22 cellular contexts compared by ENCODE assay signal in genomic region chr10:34760606-34761005, GRCh38. TPM values are rescaled to one million over a fixed set of nuclear protein-coding genes. Genes with fewer than 3 reads are reported as not detected.
A peak's percentile ranks its signal among the peaks of the same experiment; 100 is the strongest.
DNase-seq lines count a peak whose midpoint lies in the region; ATAC-seq and TF ChIP-seq lines count a peak whose summit lies in the region.
"Had no signal": no experiment of that assay in that cellular context is flagged by ENCODE, and none has a peak within 500 bp of the region (broad histone marks: within the 10 kb centered on the region; RNA-seq: fewer than 3 reads in every experiment).

No MANE protein-coding gene starts in this region.

- H3K27me3 ChIP-seq in mesendoderm (ENCODE audit: insufficient read depth, low read length, poor library complexity) (no peaks in the 10 kb centered on the region), H9 (ENCODE audit: insufficient read depth, low read length) (no peaks in the 10 kb centered on the region)
- H3K27me3 ChIP-seq: BLaER1 treated with 17β-estradiol and CSF1 and Interleukin-3, amounts not matched to agents 10 nM and 100 nM; upper lobe of right lung had no signal

- H3K36me3 ChIP-seq in mesendoderm (ENCODE audit: control insufficient read depth, insufficient read depth, low read length) = no peaks in the 10 kb centered on the region
- H3K36me3 ChIP-seq: BLaER1 treated with 17β-estradiol and CSF1 and Interleukin-3, amounts not matched to agents 10 nM and 100 nM; upper lobe of right lung had no signal

- no peak overlapping the region for H3K18ac ChIP-seq in mesendoderm (ENCODE audit: low read length)
- no peak overlapping the region for H3K18ac ChIP-seq in H9 (ENCODE audit: insufficient read length, low read depth, low read length)

- H3K9me3 Mint-ChIP-seq in H9 = no peaks in the 10 kb centered on the region
- H3K9me3 Mint-ChIP-seq: activated CD4-positive, alpha-beta T cell treated with anti-CD3 and anti-CD28 coated beads, Interleukin-2, amount 10 ng/mL, durations not matched to agents 7 days and 5 days; dendritic cell treated with granulocyte-macrophage colony-stimulating factor and Interleukin-4, amounts not matched to agents 40 ng/mL and 50 ng/mL, for 4 days had no signal

- H3K36me3 Mint-ChIP-seq in H9 (ENCODE audit: insufficient read depth in 1 of 3, low read depth in 3 of 3) = no peaks in the 10 kb centered on the region

- H3K27me3 Mint-ChIP-seq in H9 (ENCODE audit: low read depth) = no peaks in the 10 kb centered on the region
- H3K27me3 Mint-ChIP-seq: activated CD4-positive, alpha-beta T cell treated with anti-CD3 and anti-CD28 coated beads, Interleukin-2, amount 10 ng/mL, durations not matched to agents 7 days and 5 days; dendritic cell treated with granulocyte-macrophage colony-stimulating factor and Interleukin-4, amounts not matched to agents 40 ng/mL and 50 ng/mL, for 4 days had no signal

- H2BK15ac ChIP-seq in mesendoderm (replicated peaks; ENCODE audit: low read depth) = no peak overlapping the region
- no peak overlapping the region for H2BK15ac ChIP-seq in H9 (ENCODE audit: low read depth, low read length)

- H3K23ac ChIP-seq in mesendoderm (ENCODE audit: low read length) = no peak overlapping the region
- no peak overlapping the region for H3K23ac ChIP-seq in H9 (ENCODE audit: insufficient read length, low read depth, low read length)

- no peak overlapping the region for H4K91ac ChIP-seq in H9 (ENCODE audit: insufficient read length, low read depth, low read length)

- no peak overlapping the region for H2AFZ ChIP-seq in H9 (ENCODE audit: low read length)
- H2AFZ ChIP-seq: PC-9 had no signal

- DNase-seq in DMS 273 (lab: John Stamatoyannopoulos, UW; ENCODE audit: unreplicated experiment) (peak; percentile 9), DMS 273 treated with DMSO at 0.1 percent for 48 hours (lab: John Stamatoyannopoulos, UW) (no peak), NCI-H226 (peak; percentile 20), mesendoderm (peak; percentile 63), NCI-H128 (lab: John Stamatoyannopoulos, UW; ENCODE audit: unreplicated experiment) (no peak), H9 (no peak)
- DNase-seq: activated CD4-positive, alpha-beta T cell treated with anti-CD3 and anti-CD28 coated beads, Interleukin-2, amount 10 ng/mL, durations not matched to agents 7 days and 5 days; activated naive CD4-positive, alpha-beta T cell treated with anti-CD3 and anti-CD28 coated beads, Interleukin-2, amount 50 U/mL, for 16 hours; activated T-cell treated with anti-CD3 and anti-CD28 coated beads for 4 hours; DMS153; hippocampal formation; NCI-H1417 treated with DMSO at 0.1 percent for 48 hours; NCI-H2227 treated with DMSO at 0.1 percent for 48 hours; PC-9; stimulated activated CD4-positive, alpha-beta T cell treated with anti-CD3 and anti-CD28 coated beads, Interleukin-12 subunit alpha, Interleukin-12 subunit beta, amount 100 ng/mL, for 4 hours; stimulated activated naive CD8-positive, alpha-beta T cell treated with anti-CD3 and anti-CD28 coated beads, Interleukin-15, Interleukin-2, amounts not matched to agents 100 U/mL and 50 U/mL, for 24 hours; upper lobe of right lung had no signal

- H3K23me2 ChIP-seq in H9 (ENCODE audit: insufficient read length, low read depth, low read length, poor library complexity, severe bottlenecking) = no peaks in the 10 kb centered on the region

- H4K8ac ChIP-seq in mesendoderm (ENCODE audit: low read depth, low read length) = no peak overlapping the region
- H4K8ac ChIP-seq in H9 (replicated peaks; ENCODE audit: insufficient read length, low read depth, low read length) = no peak overlapping the region

- no peak overlapping the region for H2BK5ac ChIP-seq in mesendoderm (ENCODE audit: low read length)
- H2BK5ac ChIP-seq in H9 (ENCODE audit: insufficient read length, low read length) = no peak overlapping the region

- no peak overlapping the region for H2BK12ac ChIP-seq in H9 (ENCODE audit: insufficient read length, low read depth, low read length)

- ATAC-seq in esophagus mucosa (peak; percentile 84), HG03280 (IDR thresholded peaks at IDR 0.05; ENCODE audit: unreplicated experiment) (no peak)
- ATAC-seq: stimulated activated naive CD8-positive, alpha-beta T cell treated with anti-CD3 and anti-CD28 coated beads, Interleukin-15, Interleukin-2, amounts not matched to agents 100 U/mL and 50 U/mL, for 24 hours; upper lobe of right lung had no signal

- H3K4me1 ChIP-seq in mesendoderm (ENCODE audit: control insufficient read depth, low read depth, low read length) (peaks cover 11% of the 10 kb centered on the region), H9 (ENCODE audit: insufficient read depth, low read length) (peaks cover 4% of the 10 kb centered on the region; the same call in 1 of the 2 replicates)

- H3K27ac Mint-ChIP-seq in H9 = no peak overlapping the region
- H3K27ac Mint-ChIP-seq: activated CD4-positive, alpha-beta T cell treated with anti-CD3 and anti-CD28 coated beads, Interleukin-2, amount 10 ng/mL, durations not matched to agents 7 days and 5 days; dendritic cell treated with granulocyte-macrophage colony-stimulating factor and Interleukin-4, amounts not matched to agents 40 ng/mL and 50 ng/mL, for 4 days had no signal

- H3K9ac ChIP-seq in mesendoderm (ENCODE audit: low read length) = no peak overlapping the region
- H3K9ac ChIP-seq in H9 (ENCODE audit: extremely low read depth, insufficient read length, low read length) = no peak overlapping the region
- H3K9ac ChIP-seq: BLaER1 treated with 17β-estradiol and CSF1 and Interleukin-3, amounts not matched to agents 10 nM and 100 nM had no signal

- H2BK120ac ChIP-seq in mesendoderm (ENCODE audit: low read depth, low read length) (no peak overlapping the region), H9 (ENCODE audit: low read depth, low read length, poor library complexity, severe bottlenecking) (no peak overlapping the region)

- no peak overlapping the region for H2BK20ac ChIP-seq in H9 (ENCODE audit: low read depth, low read length, poor library complexity, severe bottlenecking)

- H4K5ac ChIP-seq in mesendoderm (ENCODE audit: low read length) (no peak overlapping the region), H9 (ENCODE audit: insufficient read length, low read depth, low read length) (no peak overlapping the region)

- H3K79me2 ChIP-seq in mesendoderm (ENCODE audit: control insufficient read depth, insufficient read depth, low read length) (peaks cover 62% of the 10 kb centered on the region), H9 (ENCODE audit: insufficient read depth, low read length) (peaks cover 9% of the 10 kb centered on the region; the same call in 1 of the 2 replicates)

- H3K79me1 ChIP-seq in mesendoderm (ENCODE audit: low read length) (peaks cover 26% of the 10 kb centered on the region), H9 (ENCODE audit: insufficient read depth, low read depth, low read length, poor library complexity, severe bottlenecking) (peaks cover 13% of the 10 kb centered on the region)

- H3K4me2 ChIP-seq in mesendoderm (ENCODE audit: low read length) = no peak overlapping the region
- H3K4me2 ChIP-seq in H9 (ENCODE audit: insufficient read depth, insufficient read length, low read length) = no peak overlapping the region
- H3K4me2 ChIP-seq: BLaER1 treated with 17β-estradiol and CSF1 and Interleukin-3, amounts not matched to agents 10 nM and 100 nM; PC-9 had no signal

- TF ChIP-seq CTCF in H9 (conservative IDR thresholded peaks at IDR 0.05) = no peak

- H3T11ph ChIP-seq in H9 (ENCODE audit: low read length) = no peak overlapping the region

- no peak overlapping the region for H3K4me3 ChIP-seq in mesendoderm (ENCODE audit: low read length)
- H3K4me3 ChIP-seq: BLaER1 treated with 17β-estradiol and CSF1 and Interleukin-3, amounts not matched to agents 10 nM and 100 nM; PC-9; upper lobe of right lung had no signal

- WGBS in mesendoderm (ENCODE audit: extremely low coverage, insufficient coverage, low lambda C conversion rate) = no CpG with 5 or more reads among the region's 1 CpG
- WGBS in H9 (ENCODE audit: extremely low coverage, insufficient read length, low lambda C conversion rate) = no CpG with 5 or more reads among the region's 1 CpG

- H2AK5ac ChIP-seq in mesendoderm (ENCODE audit: low read length) = no peak overlapping the region
- no peak overlapping the region for H2AK5ac ChIP-seq in H9 (ENCODE audit: insufficient read length, low read length)

- peaks cover 22 to 23% of the 10 kb centered on the region in 2 experiments for H3K4me1 Mint-ChIP-seq in H9

- no peaks in the 10 kb centered on the region for H4K20me1 ChIP-seq in H9 (ENCODE audit: control insufficient read depth, insufficient read depth, insufficient read length)

- H3K14ac ChIP-seq in H9 (ENCODE audit: insufficient read depth, low read length) = no peak overlapping the region

- H3K56ac ChIP-seq in mesendoderm (ENCODE audit: low read length) (no peak overlapping the region), H9 (ENCODE audit: insufficient read length, low read depth, low read length) (no peak overlapping the region)

- H3K9me3 ChIP-seq in H9 (ENCODE audit: control insufficient read depth, low read depth, low read length) = no peaks in the 10 kb centered on the region
- H3K9me3 ChIP-seq: upper lobe of right lung had no signal

- H3K4me3 Mint-ChIP-seq in H9 = no peak overlapping the region
- H3K4me3 Mint-ChIP-seq: activated CD4-positive, alpha-beta T cell treated with anti-CD3 and anti-CD28 coated beads, Interleukin-2, amount 10 ng/mL, durations not matched to agents 7 days and 5 days; dendritic cell treated with granulocyte-macrophage colony-stimulating factor and Interleukin-4, amounts not matched to agents 40 ng/mL and 50 ng/mL, for 4 days had no signal

- H3K27ac ChIP-seq in mesendoderm (ENCODE audit: low read depth, low read length) (no peak overlapping the region), H9 (ENCODE audit: insufficient read length, low read depth, low read length) (no peak overlapping the region)
- H3K27ac ChIP-seq: 22Rv1; BLaER1 treated with 17β-estradiol and CSF1 and Interleukin-3, amounts not matched to agents 10 nM and 100 nM; upper lobe of right lung had no signal

- no peak overlapping the region for H3K4ac ChIP-seq in mesendoderm (ENCODE audit: low read depth, low read length)
- no peak overlapping the region for H3K4ac ChIP-seq in H9 (ENCODE audit: low read depth, low read length)

RNA-seq across cellular contexts. Expression of gene PARD3, which starts 54.5 kb away (rescaled TPM):
- total RNA-seq in esophagus mucosa (64.5 TPM), H9 (2021) (44.7 and 47.2 TPM in 2 replicates)
- 54.6 TPM for polyA plus RNA-seq in mesendoderm (2013, experiment 1 of 2)
- polyA plus RNA-seq in mesendoderm (2013, experiment 2 of 2) = 55.6 TPM

Comparison
In these comparisons a context has a peak if more than half of its experiments do, and no peak if none do; other contexts are left out.
1. DNase-seq: peak in DMS 273 (single experiment), NCI-H226 (single experiment) and mesendoderm (single experiment); none in DMS 273 treated with DMSO at 0.1 percent for 48 hours (single experiment), NCI-H128 (single experiment) and H9 (single experiment).